In genomic region chr3:59046839-59047238, GRCh38 we compare ENCODE assay signal across 28 cellular contexts.
A peak's percentile ranks its signal among the peaks of the same experiment; 100 is the strongest.
DNase-seq lines count a peak whose midpoint lies in the region; ATAC-seq lines count a peak whose summit lies in the region.
"Had no signal": no experiment of that assay in that cellular context is flagged by ENCODE, and none has a peak within 500 bp of the region (broad histone marks: within the 10 kb centered on the region; RNA-seq: fewer than 3 reads in every experiment).

No MANE protein-coding gene starts in this region.

- H3K27me3 ChIP-seq in BLaER1 treated with 17β-estradiol and CSF1 and Interleukin-3, amounts not matched to agents 10 nM and 100 nM, result no peaks in the 10 kb centered on the region
- H3K27me3 ChIP-seq: brain microvascular endothelial cell, foreskin keratinocyte, heart left ventricle, neural progenitor cell, SJSA1, upper lobe of left lung had no signal

- H3K4me1 ChIP-seq in BLaER1 treated with 17β-estradiol and CSF1 and Interleukin-3, amounts not matched to agents 10 nM and 100 nM, result peaks cover 11 to 68% (median 47%) of the 10 kb centered on the region in 10 experiments

- peaks cover 0 to 15% (median 0%) of the 10 kb centered on the region in 11 experiments; a peak in 6 of 22 replicates for H3K36me3 ChIP-seq in BLaER1 treated with 17β-estradiol and CSF1 and Interleukin-3, amounts not matched to agents 10 nM and 100 nM
- H3K36me3 ChIP-seq: brain microvascular endothelial cell, heart left ventricle, neural progenitor cell, SJSA1, upper lobe of left lung had no signal

- DNase-seq in DMS53 (lab: John Stamatoyannopoulos, UW), result peak; percentile 65
- peak; percentile 42 for DNase-seq in NCI-H748 treated with DMSO at 0.1 percent for 48 hours (lab: John Stamatoyannopoulos, UW)
- DNase-seq in left kidney (ENCODE audit: low read depth, low spot score), result peak; percentile 40
- no peak for DNase-seq in HuH-7 (ENCODE audit: low spot score)
- no peak for DNase-seq in C1 segment of cervical spinal cord (lab: John Stamatoyannopoulos, UW)
- DNase-seq: activated CD4-positive, CD25-positive, alpha-beta regulatory T cell treated with anti-CD3 and anti-CD28 coated beads, Interleukin-2, amount 50 U/mL, for 72 hours; activated CD8-positive, alpha-beta T cell treated with anti-CD3 and anti-CD28 coated beads for 36 hours; activated naive CD4-positive, alpha-beta T cell treated with anti-CD3 and anti-CD28 coated beads, Interleukin-2, amount 50 U/mL, for 16 hours; amniotic stem cell; brain microvascular endothelial cell; CD4-positive, alpha-beta T cell; foreskin keratinocyte; GDM1; heart left ventricle; kidney glomerular epithelial cell; NCI-H1930; NCI-H526; stimulated activated CD4-positive, alpha-beta T cell treated with anti-CD3 and anti-CD28 coated beads, Interleukin-4, amount 100 ng/mL, for 24 hours; substantia nigra; T-helper 1 cell; upper lobe of left lung had no signal

- H3K27ac ChIP-seq in BLaER1 treated with 17β-estradiol and CSF1 and Interleukin-3, amounts not matched to agents 10 nM and 100 nM, result no peak overlapping the region; a peak in 1 of 22 replicates
- H3K27ac ChIP-seq: brain microvascular endothelial cell, foreskin keratinocyte, heart left ventricle, neural progenitor cell, SJSA1, upper lobe of left lung had no signal

- no peaks in the 10 kb centered on the region for H4K20me1 ChIP-seq in BLaER1 treated with 17β-estradiol and CSF1 and Interleukin-3, amounts not matched to agents 10 nM and 100 nM

- no peak for ATAC-seq in HG02870 (IDR thresholded peaks at IDR 0.05; ENCODE audit: unreplicated experiment)
- ATAC-seq: activated CD8-positive, alpha-beta T cell treated with anti-CD3 and anti-CD28 coated beads for 36 hours; activated T-helper 17 cell treated with anti-CD3 and anti-CD28 coated beads, Interleukin-2, amount 50 U/mL, for 72 hours; foreskin keratinocyte; heart left ventricle; sciatic nerve; stimulated activated effector memory CD8-positive, alpha-beta T cell treated with anti-CD3 and anti-CD28 coated beads, Interleukin-12 subunit alpha, Interleukin-12 subunit beta, amount 100 ng/mL, for 72 hours had no signal

- no peak overlapping the region; a peak in 1 of 22 replicates for H3K9ac ChIP-seq in BLaER1 treated with 17β-estradiol and CSF1 and Interleukin-3, amounts not matched to agents 10 nM and 100 nM
- H3K9ac ChIP-seq: neural progenitor cell had no signal

- H3K4me3 ChIP-seq in BLaER1 treated with 17β-estradiol and CSF1 and Interleukin-3, amounts not matched to agents 10 nM and 100 nM, result 0 out of 20 replicates have a peak overlapping the region, but pooled peaks of 1 of the 10 experiments have one; percentile 75
- H3K4me3 ChIP-seq: heart left ventricle, neural progenitor cell, SJSA1, upper lobe of left lung had no signal

- peaks cover 0 to 11% (median 7%) of the 10 kb centered on the region in 11 experiments; a peak in 7 of 22 replicates for H3K9me3 ChIP-seq in BLaER1 treated with 17β-estradiol and CSF1 and Interleukin-3, amounts not matched to agents 10 nM and 100 nM (replicated peaks in 1 of 11)
- H3K9me3 ChIP-seq: heart left ventricle, SJSA1, upper lobe of left lung had no signal

- peak overlapping the region in 6 of 11 experiments; percentile 87 to 94 (median 91); a peak in 11 of 22 replicates for H3K4me2 ChIP-seq in BLaER1 treated with 17β-estradiol and CSF1 and Interleukin-3, amounts not matched to agents 10 nM and 100 nM
- H3K4me2 ChIP-seq: neural progenitor cell had no signal

Comparison
In these comparisons a context has a peak if more than half of its experiments do, and no peak if none do; other contexts are left out.
1. DNase-seq: peak in DMS53 (single experiment), NCI-H748 treated with DMSO at 0.1 percent for 48 hours (single experiment) and left kidney (single experiment); none in HuH-7 (single experiment) and C1 segment of cervical spinal cord (0 of 14).